In the genomic region with DNA sequence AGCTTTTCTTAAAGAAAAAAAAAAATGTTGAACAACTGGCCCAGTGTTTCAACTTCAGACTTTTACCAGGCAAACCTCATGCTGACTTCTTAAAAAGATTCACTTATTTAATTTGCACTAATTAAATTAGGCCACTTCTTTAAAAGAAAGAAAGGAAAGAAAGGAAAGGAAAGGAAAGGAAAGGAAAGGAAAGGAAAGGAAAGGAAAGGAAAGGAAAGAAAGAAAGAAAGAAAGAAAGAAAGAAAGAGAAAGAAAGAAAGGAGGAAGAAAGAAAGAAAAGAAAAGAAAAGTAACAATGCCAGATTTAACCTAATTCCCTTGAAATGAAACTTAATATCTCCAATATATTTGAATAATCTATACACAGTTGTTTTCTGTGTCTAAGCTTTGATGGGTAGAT, we compare ENCODE assay signal across 32 cellular contexts.
"Had no signal": no experiment of that assay in that cellular context is flagged by ENCODE, and none has a peak within 500 bp of the region (broad histone marks: within the 10 kb centered on the region; RNA-seq: fewer than 3 reads in every experiment).

No MANE protein-coding gene starts in this region.

- H3K27ac ChIP-seq: adrenal gland, ascending aorta, body of pancreas, brain microvascular endothelial cell, breast epithelium, cardiac muscle cell had no signal

- FAIRE-seq: bronchial epithelial cell had no signal

- DNase-seq: activated effector memory CD4-positive, alpha-beta T cell treated with anti-CD3 and anti-CD28 coated beads, Interleukin-2, amount 50 U/mL, for 16 hours; activated effector memory CD4-positive, alpha-beta T cell treated with Interleukin-2 at 50 U/mL for 16 hours; activated gamma-delta T cell; activated gamma-delta T cell treated with Interleukin-2 at 50 U/mL for 16 hours; activated naive CD4-positive, alpha-beta T cell; activated naive CD4-positive, alpha-beta T cell treated with anti-CD3 and anti-CD28 coated beads for 36 hours; activated naive CD4-positive, alpha-beta T cell treated with anti-CD3 and anti-CD28 coated beads, Interleukin-2, amount 10 ng/mL, durations not matched to agents 7 days and 5 days; activated naive CD4-positive, alpha-beta T cell treated with anti-CD3 and anti-CD28 coated beads, Interleukin-2, amount 50 U/mL, for 16 hours; activated naive CD4-positive, alpha-beta T cell treated with Interleukin-2 at 50 U/mL for 16 hours; activated naive CD8-positive, alpha-beta T cell treated with anti-CD3 and anti-CD28 coated beads for 36 hours; activated naive CD8-positive, alpha-beta T cell treated with anti-CD3 and anti-CD28 coated beads, Interleukin-2, amount 10 ng/mL, durations not matched to agents 7 days and 5 days; activated naive CD8-positive, alpha-beta T cell treated with anti-CD3 and anti-CD28 coated beads, Interleukin-2, amount 50 U/mL, for 24 hours; activated T-cell treated with anti-CD3 and anti-CD28 coated beads, Interleukin-2, amount 50 U/mL, for 1 hour; activated T-cell treated with anti-CD3 and anti-CD28 coated beads, Interleukin-2, amount 50 U/mL, for 24 hours; activated T-cell treated with anti-CD3 and anti-CD28 coated beads, Interleukin-2, amount 50 U/mL, for 4 hours; activated T-cell treated with anti-CD3 and anti-CD28 coated beads, Interleukin-2, amount 50 U/mL, for 48 hours; activated T-cell treated with anti-CD3 and anti-CD28 coated beads, Interleukin-2, amount 50 U/mL, for 72 hours; adrenal gland; amniotic stem cell; amygdala; anterior cingulate cortex; body of pancreas; brain microvascular endothelial cell; caudate nucleus; central memory CD4-positive, alpha-beta T cell; cerebellar nuclear complex had no signal

- H3K9me3 ChIP-seq: adrenal gland, ascending aorta, body of pancreas, breast epithelium had no signal

- H3K36me3 ChIP-seq: adrenal gland, ascending aorta, brain microvascular endothelial cell, breast epithelium, cardiac muscle cell had no signal

- H3K27me3 ChIP-seq: ascending aorta, body of pancreas, brain microvascular endothelial cell, cardiac muscle cell had no signal

- H3K4me1 ChIP-seq: adrenal gland, ascending aorta, body of pancreas, breast epithelium had no signal

- ATAC-seq: activated naive CD4-positive, alpha-beta T cell treated with anti-CD3 and anti-CD28 coated beads, Interleukin-2, amount 50 U/mL, for 72 hours; activated naive CD8-positive, alpha-beta T cell treated with anti-CD3 and anti-CD28 coated beads, Interleukin-2, amount 50 U/mL, for 24 hours; activated T-cell treated with anti-CD3 and anti-CD28 coated beads, Interleukin-2, amount 50 U/mL, for 4 hours; activated T-cell treated with anti-CD3 and anti-CD28 coated beads, Interleukin-2, amount 50 U/mL, for 72 hours; activated T-helper 17 cell treated with anti-CD3 and anti-CD28 coated beads, Interleukin-2, amount 50 U/mL, for 72 hours; body of pancreas had no signal

- H3K4me3 ChIP-seq: adrenal gland, ascending aorta, body of pancreas, breast epithelium, cardiac muscle cell had no signal
